Comparison of ENCODE assay signal across 25 cellular contexts in genomic region chr2:88807237-88807962, GRCh38.
"Had no signal": no experiment of that assay in that cellular context is flagged by ENCODE, and none has a peak within 500 bp of the region (broad histone marks: within the 10 kb centered on the region; RNA-seq: fewer than 3 reads in every experiment).

No MANE protein-coding gene starts in this region.

- H3K27me3 Mint-ChIP-seq: activated B cell treated with CpG ODN at 0.5 μM for 24 hours; stimulated activated naive CD8-positive, alpha-beta T cell treated with anti-CD3 and anti-CD28 coated beads, Interleukin-15, Interleukin-2, amounts not matched to agents 100 ng/mL and 50 ng/mL, for 24 hours had no signal

- H3K4me3 ChIP-seq: adrenal gland, coronary artery, esophagus muscularis mucosa, heart right ventricle, ovary, psoas muscle, sigmoid colon, thoracic aorta, vagina had no signal

- H3K27me3 ChIP-seq: adrenal gland, ovary, vagina had no signal

- H3K27ac Mint-ChIP-seq: activated B cell treated with CpG ODN at 0.5 μM for 24 hours; activated naive CD8-positive, alpha-beta T cell; brain; mesothelial cell of epicardium; stimulated activated effector memory CD8-positive, alpha-beta T cell treated with anti-CD3 and anti-CD28 coated beads, Interleukin-12 subunit alpha, Interleukin-12 subunit beta, amount 100 ng/mL, for 72 hours; stimulated activated naive CD8-positive, alpha-beta T cell treated with anti-CD3 and anti-CD28 coated beads, Interleukin-15, Interleukin-2, amounts not matched to agents 100 ng/mL and 50 ng/mL, for 24 hours had no signal

- H3K27ac ChIP-seq: adrenal gland, coronary artery, esophagus muscularis mucosa, heart right ventricle, ovary, psoas muscle, sigmoid colon, thoracic aorta, vagina had no signal

- H3K4me3 Mint-ChIP-seq: activated B cell treated with CpG ODN at 0.5 μM for 24 hours; activated naive CD8-positive, alpha-beta T cell; brain; mesothelial cell of epicardium; naive thymus-derived CD4-positive, alpha-beta T cell; stimulated activated effector memory CD8-positive, alpha-beta T cell treated with anti-CD3 and anti-CD28 coated beads, Interleukin-12 subunit alpha, Interleukin-12 subunit beta, amount 100 ng/mL, for 72 hours; stimulated activated naive CD8-positive, alpha-beta T cell treated with anti-CD3 and anti-CD28 coated beads, Interleukin-15, Interleukin-2, amounts not matched to agents 100 ng/mL and 50 ng/mL, for 24 hours had no signal

- H3K9me3 Mint-ChIP-seq: activated B cell treated with CpG ODN at 0.5 μM for 24 hours; stimulated activated effector memory CD8-positive, alpha-beta T cell treated with anti-CD3 and anti-CD28 coated beads, Interleukin-12 subunit alpha, Interleukin-12 subunit beta, amount 100 ng/mL, for 72 hours; stimulated activated naive CD8-positive, alpha-beta T cell treated with anti-CD3 and anti-CD28 coated beads, Interleukin-15, Interleukin-2, amounts not matched to agents 100 ng/mL and 50 ng/mL, for 24 hours had no signal

- H3K36me3 ChIP-seq: adrenal gland, esophagus muscularis mucosa, heart right ventricle, ovary, sigmoid colon, thoracic aorta, vagina had no signal

- H3K4me1 Mint-ChIP-seq: activated B cell treated with CpG ODN at 0.5 μM for 24 hours; mesothelial cell of epicardium; stimulated activated effector memory CD8-positive, alpha-beta T cell treated with anti-CD3 and anti-CD28 coated beads, Interleukin-12 subunit alpha, Interleukin-12 subunit beta, amount 100 ng/mL, for 72 hours had no signal

- DNase-seq: activated B cell treated with CpG ODN at 0.5 μM for 24 hours; activated CD4-positive, alpha-beta T cell treated with anti-CD3 and anti-CD28 coated beads, Interleukin-2, amount 50 U/mL, for 4 hours; activated effector memory CD4-positive, alpha-beta T cell treated with Interleukin-2 at 50 U/mL for 16 hours; activated naive CD4-positive, alpha-beta T cell treated with Interleukin-2 at 50 U/mL for 16 hours; activated T-cell treated with anti-CD3 and anti-CD28 coated beads for 4 hours; adrenal gland; aorta; foreskin melanocyte; heart right ventricle; naive thymus-derived CD4-positive, alpha-beta T cell; ovary; psoas muscle; sigmoid colon; small intestine; stimulated activated CD4-positive, alpha-beta T cell treated with anti-CD3 and anti-CD28 coated beads, Interleukin-4, amount 100 ng/mL, for 24 hours; trophoblast cell had no signal

- H3K36me3 Mint-ChIP-seq: activated naive CD8-positive, alpha-beta T cell; brain; mesothelial cell of epicardium; stimulated activated effector memory CD8-positive, alpha-beta T cell treated with anti-CD3 and anti-CD28 coated beads, Interleukin-12 subunit alpha, Interleukin-12 subunit beta, amount 100 ng/mL, for 72 hours had no signal
